ENCODE assay signal across 8 cellular contexts in the genomic region with DNA sequence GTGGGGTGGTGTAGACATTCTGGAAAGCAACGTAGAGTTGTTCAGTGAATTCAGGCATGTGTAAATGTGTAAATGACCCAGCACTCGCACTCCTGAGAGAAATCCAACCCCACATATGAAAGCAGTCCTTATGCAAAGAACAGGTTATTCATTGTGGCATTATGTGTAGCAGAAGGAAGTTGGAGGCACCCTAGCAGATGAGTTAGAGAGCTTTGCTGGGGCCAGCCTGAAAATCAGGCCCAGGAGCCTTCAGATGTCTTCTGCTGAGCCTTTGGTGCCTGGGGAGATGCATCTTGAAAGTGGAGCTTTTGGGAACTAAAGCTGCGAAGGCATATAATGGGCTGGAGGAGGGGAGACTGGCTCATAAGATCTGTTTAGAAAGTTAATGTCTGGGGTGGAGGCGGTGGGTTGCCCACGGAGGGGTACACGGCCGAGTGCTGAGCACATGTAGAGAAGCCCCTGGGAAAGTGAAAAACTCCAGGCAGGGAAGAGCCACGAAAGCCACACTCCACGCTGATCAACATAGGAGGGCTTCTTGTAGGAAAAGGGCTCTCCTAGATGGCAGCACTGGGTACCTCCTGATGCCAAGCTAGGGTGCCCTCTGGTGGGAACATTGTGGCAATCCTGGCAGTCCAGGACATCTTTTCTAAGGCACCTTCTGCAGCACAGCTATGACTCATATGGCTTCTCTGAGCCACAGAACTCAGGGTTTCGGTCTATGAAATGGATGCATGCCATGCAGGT. TPM values are rescaled to one million over a fixed set of nuclear protein-coding genes. Genes with fewer than 3 reads are reported as not detected.
DNase-seq lines count a peak whose midpoint lies in the region; ATAC-seq and TF ChIP-seq lines count a peak whose summit lies in the region.

No MANE protein-coding gene starts in this region.

- peaks cover 20% of the 10 kb centered on the region for H3K4me1 Mint-ChIP-seq in brain

- H3K27me3 Mint-ChIP-seq in brain, result peaks cover 24% of the 10 kb centered on the region

- ATAC-seq in GM18511 (IDR thresholded peaks at IDR 0.05; ENCODE audit: unreplicated experiment) (peak; percentile 97), HG03064 (IDR thresholded peaks at IDR 0.05; ENCODE audit: low read depth, unreplicated experiment) (peak; percentile 92)

- DNase-seq in 8988T, result peak; percentile 97
- DNase-seq in NCI-H2107 (lab: John Stamatoyannopoulos, UW), result peak; percentile 72
- peak; percentile 73 for DNase-seq in UCSD-AML1 (lab: John Stamatoyannopoulos, UW; ENCODE audit: unreplicated experiment)
- DNase-seq in iPS-NIHi7 (ENCODE audit: extremely low spot score), result peak; percentile 93
- DNase-seq in stimulated activated CD4-positive, alpha-beta T cell treated with anti-CD3 and anti-CD28 coated beads, Interleukin-15, amount 100 ng/mL, for 24 hours, result peak; percentile 85

- H3K36me3 Mint-ChIP-seq in brain, result no peaks in the 10 kb centered on the region

- H3K9me3 Mint-ChIP-seq in brain, result no peaks in the 10 kb centered on the region

- no peak overlapping the region for H3K27ac Mint-ChIP-seq in brain

- H3K4me3 Mint-ChIP-seq in brain, result no peak overlapping the region

- TF ChIP-seq CTCF in brain (conservative IDR thresholded peaks at IDR 0.05), result peak; percentile 81 to 94

RNA-seq across cellular contexts. Expression of a gene that starts 6.1 kb away (rescaled TPM):
- 1.1 TPM for polyA plus RNA-seq in brain (ENCODE audit: insufficient read depth, low read depth, low replicate concordance)

RNA-seq across cellular contexts. Expression of a gene that starts 35.9 kb away (rescaled TPM):
- polyA plus RNA-seq in brain (ENCODE audit: insufficient read depth, low read depth, low replicate concordance), result 0.76 TPM

RNA-seq across cellular contexts. Expression of a gene that starts 40.0 kb away (rescaled TPM):
- not detected for polyA plus RNA-seq in brain (ENCODE audit: insufficient read depth, low read depth, low replicate concordance)

RNA-seq across cellular contexts. Expression of a gene that starts 52.8 kb away (rescaled TPM):
- polyA plus RNA-seq in brain (ENCODE audit: insufficient read depth, low read depth, low replicate concordance), result 0.34 TPM

RNA-seq across cellular contexts. Expression of a gene that starts 58.2 kb away (rescaled TPM):
- not detected for polyA plus RNA-seq in brain (ENCODE audit: insufficient read depth, low read depth, low replicate concordance)

Comparison
In these comparisons a context has a peak if more than half of its experiments do, and no peak if none do; other contexts are left out.
1. Peak in every context shown above with its lines: DNase-seq and ATAC-seq.